In the genomic region with DNA sequence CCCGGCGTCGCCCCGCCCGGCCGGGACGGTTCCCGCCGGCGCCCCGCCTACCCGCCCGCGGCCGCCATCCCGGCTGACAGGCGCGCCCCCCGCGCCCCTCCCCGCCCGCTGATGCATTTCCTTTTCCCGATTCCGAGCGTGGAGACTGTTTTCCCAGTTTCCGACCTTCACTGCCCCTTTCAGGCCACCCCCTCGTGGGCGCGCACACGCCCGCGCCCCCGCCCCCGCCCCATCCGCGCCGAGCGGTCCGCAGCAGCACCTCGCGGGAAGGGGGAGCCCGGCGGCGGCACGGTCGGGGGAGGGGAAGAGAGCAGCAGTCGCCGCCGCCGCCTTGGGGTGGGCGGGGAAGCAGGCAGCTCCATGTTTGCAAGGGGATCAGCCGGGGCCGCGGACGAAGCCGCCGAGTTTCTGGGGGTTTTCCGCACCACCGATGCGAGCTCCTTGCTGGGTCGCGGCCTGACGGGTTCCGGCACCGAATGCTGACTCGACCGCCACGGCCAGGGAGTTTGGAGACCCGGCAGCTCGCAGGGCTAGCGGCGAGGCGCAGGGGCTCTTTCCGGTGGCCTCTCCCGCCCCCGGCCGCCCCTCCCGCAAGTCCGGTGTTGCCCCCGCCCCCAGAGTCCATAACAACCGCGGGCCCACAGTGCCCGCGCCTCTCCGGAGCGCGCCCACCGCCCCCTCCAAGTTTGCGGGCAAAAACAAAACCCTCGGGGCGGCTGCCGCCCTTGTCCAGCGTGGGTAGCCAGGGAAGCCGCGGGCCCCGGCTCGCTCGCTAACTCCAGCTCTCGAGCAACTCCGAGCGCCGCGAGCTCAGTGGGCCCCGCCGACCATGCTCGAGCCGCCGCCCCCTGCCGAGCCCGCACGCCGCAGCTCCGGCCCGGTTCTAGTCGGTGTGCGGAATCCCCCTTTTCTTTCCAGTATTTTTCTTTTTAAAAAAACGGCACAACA, we compare ENCODE assay signal across 8 cellular contexts. TPM values are rescaled to one million over a fixed set of nuclear protein-coding genes. Genes with fewer than 3 reads are reported as not detected.
A peak's percentile ranks its signal among the peaks of the same experiment; 100 is the strongest.
DNase-seq lines count a peak whose midpoint lies in the region; ATAC-seq and TF ChIP-seq lines count a peak whose summit lies in the region.

No MANE protein-coding gene starts in this region.

- intact Hi-C loops in PC-9 (cut with micrococcal nuclease; ENCODE audit: unreplicated experiment) (loop anchor here (2.0 to 5.0 kb wide), 3 partner anchors 87 to 213 kb away; a partner anchor contains a TSS), testis (cut with DNase I; ENCODE audit: low total_unique reads) (loop anchor here (10.0 kb wide), 1 partner anchor 190 kb away; a partner anchor contains a TSS)

- H3K4me1 Mint-ChIP-seq in activated T-helper 17 cell treated with anti-CD3 and anti-CD28 coated beads, Interleukin-2, amount 50 U/mL, for 72 hours = peaks cover 19% of the 10 kb centered on the region

- H3K4me3 ChIP-seq in PC-9 (peak overlapping the region; percentile 82), fibroblast of villous mesenchyme (ENCODE audit: low read depth, low read length) (peak overlapping the region; percentile 75), osteoblast (ENCODE audit: insufficient read depth, low read length) (peak overlapping the region; percentile 93), testis (peak overlapping the region; percentile 90 to 97)

- peak overlapping the region; percentile 95 for H3K4me2 ChIP-seq in PC-9
- H3K4me2 ChIP-seq in osteoblast (ENCODE audit: insufficient read depth, low read length) = peak overlapping the region; percentile 94

- H2AFZ ChIP-seq in PC-9 = peak overlapping the region; percentile 91
- H2AFZ ChIP-seq in osteoblast (ENCODE audit: low read length) = peak overlapping the region; percentile 72

- H3K9me2 ChIP-seq in PC-9 (ENCODE audit: insufficient read depth) = no peaks in the 10 kb centered on the region

- no peaks in the 10 kb centered on the region for H3K27me3 Mint-ChIP-seq in activated T-helper 17 cell treated with anti-CD3 and anti-CD28 coated beads, Interleukin-2, amount 50 U/mL, for 72 hours

- no peaks in the 10 kb centered on the region for H3K9me3 Mint-ChIP-seq in activated T-helper 17 cell treated with anti-CD3 and anti-CD28 coated beads, Interleukin-2, amount 50 U/mL, for 72 hours

- BruUV-seq in PC-9 (replicated peaks; lab: Mats Ljungman, UMichigan) = no TSS peak

- H3K4me3 Mint-ChIP-seq in activated T-helper 17 cell treated with anti-CD3 and anti-CD28 coated beads, Interleukin-2, amount 50 U/mL, for 72 hours = peak overlapping the region; percentile 94

- peak overlapping the region; percentile 45 for H3K27ac ChIP-seq in PC-9
- peak overlapping the region; percentile 97 for H3K27ac ChIP-seq in osteoblast (ENCODE audit: low read depth, low read length)
- peak overlapping the region; percentile 89 to 98 for H3K27ac ChIP-seq in testis

- H3K27me3 ChIP-seq in PC-9 (ENCODE audit: insufficient read depth, low read depth) (no peaks in the 10 kb centered on the region), osteoblast (ENCODE audit: insufficient read depth, low read length) (no peaks in the 10 kb centered on the region), testis (no peaks in the 10 kb centered on the region)

- H3K79me2 ChIP-seq in PC-9 (ENCODE audit: low read depth) = peaks cover 17% of the 10 kb centered on the region
- peaks cover 8% of the 10 kb centered on the region for H3K79me2 ChIP-seq in osteoblast (ENCODE audit: insufficient read depth, low read length)

- POLR2A ChIA-PET in PC-9 (lab: Charles Lee; ENCODE audit: unreplicated experiment) = interaction anchor here (0.6 to 1.4 kb wide), 9 partner anchors 38 to 388 kb away, joined by 3 to 13 read pairs (median 6); a partner anchor contains a TSS

- DNase-seq in SHP77 (lab: John Stamatoyannopoulos, UW) (peak; percentile 48 to 68), SHP77 treated with DMSO at 0.1 percent for 48 hours (lab: John Stamatoyannopoulos, UW) (no peak), PC-9 (no peak), fibroblast of villous mesenchyme (ENCODE audit: low read depth) (peak; percentile 68), osteoblast (ENCODE audit: insufficient read length, low spot score, missing footprints) (peak; percentile 90), testis (peak; percentile 82), epidermal melanocyte (ENCODE audit: insufficient read length, low spot score) (no peak)

- H3K36me3 ChIP-seq in PC-9 (ENCODE audit: low read depth) (no peaks in the 10 kb centered on the region), osteoblast (ENCODE audit: insufficient read depth, low read length) (no peaks in the 10 kb centered on the region), testis (ENCODE audit: low read depth, missing control alignments) (no peaks in the 10 kb centered on the region)

- H4K20me1 ChIP-seq in PC-9 (ENCODE audit: insufficient read depth) (peaks cover 9% of the 10 kb centered on the region), osteoblast (ENCODE audit: insufficient read depth, low read length) (peaks cover 12% of the 10 kb centered on the region)

- no peak for ATAC-seq in activated T-helper 17 cell treated with anti-CD3 and anti-CD28 coated beads, Interleukin-2, amount 50 U/mL, for 72 hours (replicated peaks)

- no peaks in the 10 kb centered on the region for H3K9me3 ChIP-seq in PC-9 (ENCODE audit: insufficient read depth, low read depth)
- no peaks in the 10 kb centered on the region for H3K9me3 ChIP-seq in osteoblast (ENCODE audit: low read depth, low read length)
- no peaks in the 10 kb centered on the region for H3K9me3 ChIP-seq in testis

- no peak for TF ChIP-seq CTCF in PC-9 (conservative IDR thresholded peaks at IDR 0.05)
- TF ChIP-seq CTCF in fibroblast of villous mesenchyme (IDR thresholded peaks at IDR 0.05; ENCODE audit: insufficient read depth, low read depth, low read length) = no peak
- TF ChIP-seq CTCF in osteoblast (IDR thresholded peaks at IDR 0.05; ENCODE audit: extremely low read depth, low read depth, low read length) = no peak
- TF ChIP-seq CTCF in testis (IDR thresholded peaks at IDR 0.05) = no peak

- peaks cover 44% of the 10 kb centered on the region for H3F3A ChIP-seq in PC-9 (ENCODE audit: insufficient read depth, low read depth)

- 1% methylated on average over 21 to 77 of the region's 117 CpGs for WGBS in testis, 2 donors

- peak overlapping the region; percentile 96 for H3K27ac Mint-ChIP-seq in activated T-helper 17 cell treated with anti-CD3 and anti-CD28 coated beads, Interleukin-2, amount 50 U/mL, for 72 hours

- TF ChIP-seq POLR2A in testis (IDR thresholded peaks at IDR 0.05) = no peak

- CTCF ChIA-PET in PC-9 (lab: Charles Lee) = interaction anchor here (0.6 to 1.2 kb wide), 2 partner anchors 87 to 181 kb away, joined by 3 to 6 read pairs; a partner anchor contains a TSS

- H3K4me1 ChIP-seq in PC-9 (replicated peaks; ENCODE audit: insufficient read depth) (peaks cover 13% of the 10 kb centered on the region), osteoblast (ENCODE audit: insufficient read depth, low read length) (peaks cover 37% of the 10 kb centered on the region), testis (peaks cover 12% of the 10 kb centered on the region)

- peaks cover 32% of the 10 kb centered on the region for H3K36me3 Mint-ChIP-seq in activated T-helper 17 cell treated with anti-CD3 and anti-CD28 coated beads, Interleukin-2, amount 50 U/mL, for 72 hours (ENCODE audit: low read depth)

RNA-seq across cellular contexts. Expression of a gene that starts 3.3 kb away (rescaled TPM):
- total RNA-seq in PC-9 (2021) = 87.0 and 91.8 TPM in 2 replicates
- 10 to 100 TPM; 82.3 to 96.6 TPM for total RNA-seq in activated T-helper 17 cell treated with anti-CD3 and anti-CD28 coated beads, Interleukin-2, amount 50 U/mL, for 72 hours
- total RNA-seq in fibroblast of villous mesenchyme = 29.0 and 35.0 TPM in 2 replicates
- 34.5 and 36.2 TPM in 2 replicates for total RNA-seq in osteoblast
- 100 to 1,000 TPM in 1 of 2 donors, 10 to 100 TPM in 1; 95.0 to 100 TPM for total RNA-seq in testis
- 65.9 TPM for polyA plus RNA-seq in testis (ENCODE audit: insufficient read depth, low read depth, low replicate concordance)

Comparison
In these comparisons a context has a peak if more than half of its experiments do, and no peak if none do; other contexts are left out.
1. DNase-seq: peak in SHP77 (2 of 2), fibroblast of villous mesenchyme (single experiment), osteoblast (single experiment) and testis (single experiment); none in SHP77 treated with DMSO at 0.1 percent for 48 hours (single experiment), PC-9 (0 of 2) and epidermal melanocyte (single experiment).
2. H3K27ac ChIP-seq: peak in every context shown above with its lines; median percentile 97 in osteoblast; 94 in testis; 45 in PC-9.
3. Peak in every context shown above with its lines, with median percentiles within 50 percentile points of each other: H3K4me3 ChIP-seq.